Comparison of ENCODE assay signal across 11 cellular contexts in the genomic region with DNA sequence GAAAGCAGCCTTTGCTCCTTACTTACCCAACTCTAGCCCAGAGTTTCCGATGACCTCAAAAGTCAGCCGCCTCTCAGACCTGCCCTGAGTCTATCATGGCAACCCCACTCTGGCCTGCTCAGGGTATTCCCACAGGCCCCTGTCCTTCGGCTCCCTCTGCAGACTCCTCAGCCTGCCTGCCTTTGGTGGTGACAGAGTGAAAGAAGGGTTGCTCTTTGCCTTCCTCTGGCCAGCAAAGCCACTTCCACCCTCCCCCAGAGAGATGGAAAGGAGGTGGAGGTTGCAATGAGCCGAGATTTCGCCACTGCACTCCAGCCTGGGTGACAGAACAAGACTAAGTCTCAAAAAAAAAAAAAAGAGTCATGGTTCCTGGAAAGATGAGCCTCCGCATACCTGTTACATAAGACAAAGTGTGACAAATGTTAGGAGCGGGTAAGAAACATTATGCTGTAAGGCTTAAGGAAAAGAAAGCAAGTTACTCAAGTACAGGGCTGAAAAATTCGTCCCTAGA. TPM values are rescaled to one million over a fixed set of nuclear protein-coding genes. Genes with fewer than 3 reads are reported as not detected.
DNase-seq lines count a peak whose midpoint lies in the region; ATAC-seq, FAIRE-seq and TF ChIP-seq lines count a peak whose summit lies in the region.
"Had no signal": no experiment of that assay in that cellular context is flagged by ENCODE, and none has a peak within 500 bp of the region (broad histone marks: within the 10 kb centered on the region; RNA-seq: fewer than 3 reads in every experiment).

No MANE protein-coding gene starts in this region.

- H3K27me3 ChIP-seq in Panc1 (ENCODE audit: control insufficient read depth, insufficient read depth, low read length) (no peaks in the 10 kb centered on the region), H1 (replicated peaks in 1 of 4; ENCODE audit: control insufficient read depth in 3 of 4, extremely low read depth in 1 of 4, insufficient read depth in 3 of 4, low read length in 3 of 4) (0 out of 7 replicates have a peak, but pooled peaks cover 0 to 2% (median 0%) of the 10 kb centered on the region in 4 experiments)
- H3K27me3 ChIP-seq: Peyer's patch had no signal

- H3K4me1 Mint-ChIP-seq in activated naive CD4-positive, alpha-beta T cell treated with anti-CD3 and anti-CD28 coated beads, Interleukin-2, amount 50 U/mL, for 24 hours: peaks cover 53% of the 10 kb centered on the region
- H3K4me1 Mint-ChIP-seq in stimulated activated memory B cell treated with anti-CD40 and anti-IgM and Interleukin-4, amounts not matched to agents 10 μg/mL and 1 μg/mL and 100 μg/mL, for 72 hours: peaks cover 11% of the 10 kb centered on the region

- H3K4me3 ChIP-seq in Panc1 (ENCODE audit: low read depth in 2 of 2, low read length in 2 of 2) (no peak overlapping the region), H1 (ENCODE audit: extremely low read depth in 1 of 4, insufficient read depth in 2 of 4, low read depth in 3 of 4, low read length in 4 of 4) (no peak overlapping the region)
- H3K4me3 ChIP-seq: Peyer's patch had no signal

- no peak for TF ChIP-seq CTCF in Panc1 (IDR thresholded peaks at IDR 0.05)
- peak; percentile 18 to 40 (median 31) for TF ChIP-seq CTCF in H1 (IDR thresholded peaks at IDR 0.05; ENCODE audit: control extremely low read depth in 1 of 3, insufficient read depth in 1 of 3, low read depth in 1 of 3, low read length in 3 of 3)
- no peak for TF ChIP-seq CTCF in GM13977 (IDR thresholded peaks at IDR 0.05; ENCODE audit: extremely low read depth, insufficient read depth, missing control alignments)

- no peaks in the 10 kb centered on the region for H3K9me3 Mint-ChIP-seq in activated naive CD4-positive, alpha-beta T cell treated with anti-CD3 and anti-CD28 coated beads, Interleukin-2, amount 50 U/mL, for 24 hours
- H3K9me3 Mint-ChIP-seq in stimulated activated memory B cell treated with anti-CD40 and anti-IgM and Interleukin-4, amounts not matched to agents 10 μg/mL and 1 μg/mL and 100 μg/mL, for 72 hours: no peaks in the 10 kb centered on the region

- H3K79me2 ChIP-seq in H1 (ENCODE audit: control insufficient read depth in 1 of 2, insufficient read depth in 2 of 2, low read length in 2 of 2): no peaks in the 10 kb centered on the region

- in situ Hi-C loops in Panc1 (cut with HindIII; ENCODE audit: low pct_unique_long_range_greater_than_20kb, low sequenced_read_pairs) (no loop called here), GM13977 (cut with MboI; ENCODE audit: low pct_unique_long_range_greater_than_20kb, low sequenced_read_pairs, unreplicated experiment) (no loop called here)

- CTCF ChIA-PET in Panc1 (lab: Charles Lee) (no interaction called here), H1 (lab: Charles Lee; ENCODE audit: partially characterized antibody) (interaction anchor here (0.6 to 1.4 kb wide), 7 partner anchors 10 to 62 kb away, joined by 3 to 5 read pairs (median 3); no protein-coding TSS in a partner anchor)

- intact Hi-C loops in Panc1 (cut with micrococcal nuclease; ENCODE audit: unreplicated experiment): no loop called here

- H3K4me1 ChIP-seq in Panc1 (ENCODE audit: control insufficient read depth, insufficient read depth, low read length) (no peaks in the 10 kb centered on the region), H1 (replicated peaks in 1 of 4; ENCODE audit: control insufficient read depth in 3 of 4, insufficient read depth in 4 of 4, low read length in 3 of 4) (peaks cover 3 to 26% (median 10%) of the 10 kb centered on the region in 4 experiments)

- no peak overlapping the region for H4K5ac ChIP-seq in H1 (ENCODE audit: insufficient read length, low read depth, low read length)

- no peak overlapping the region for H3K4me3 Mint-ChIP-seq in activated naive CD4-positive, alpha-beta T cell treated with anti-CD3 and anti-CD28 coated beads, Interleukin-2, amount 50 U/mL, for 24 hours
- H3K4me3 Mint-ChIP-seq in stimulated activated memory B cell treated with anti-CD40 and anti-IgM and Interleukin-4, amounts not matched to agents 10 μg/mL and 1 μg/mL and 100 μg/mL, for 72 hours: no peak overlapping the region

- no peak overlapping the region for H3K27ac ChIP-seq in Panc1 (ENCODE audit: low read length)
- no peak overlapping the region for H3K27ac ChIP-seq in H1 (ENCODE audit: low read depth, low read length)
- H3K27ac ChIP-seq: Peyer's patch had no signal

- H2AFZ ChIP-seq in H1 (ENCODE audit: low read length): no peak overlapping the region

- H3K27ac Mint-ChIP-seq in activated naive CD4-positive, alpha-beta T cell treated with anti-CD3 and anti-CD28 coated beads, Interleukin-2, amount 50 U/mL, for 24 hours: peak overlapping the region; percentile 52
- H3K27ac Mint-ChIP-seq in stimulated activated memory B cell treated with anti-CD40 and anti-IgM and Interleukin-4, amounts not matched to agents 10 μg/mL and 1 μg/mL and 100 μg/mL, for 72 hours: no peak overlapping the region

- H2BK20ac ChIP-seq in H1 (ENCODE audit: low read length): no peak overlapping the region

- H3K9ac ChIP-seq in H1 (replicated peaks in 1 of 4; ENCODE audit: extremely low read depth in 1 of 4, low read depth in 3 of 4, low read length in 3 of 4): no peak overlapping the region

- no peak overlapping the region for H3K4me2 ChIP-seq in H1 (ENCODE audit: insufficient read depth in 1 of 2, low read depth in 2 of 2, low read length in 2 of 2)

- no peak overlapping the region for H2BK15ac ChIP-seq in H1 (ENCODE audit: low read length)

- no peak overlapping the region for H2BK12ac ChIP-seq in H1 (ENCODE audit: low read depth, low read length)

- H3K27me3 Mint-ChIP-seq in activated naive CD4-positive, alpha-beta T cell treated with anti-CD3 and anti-CD28 coated beads, Interleukin-2, amount 50 U/mL, for 24 hours: no peaks in the 10 kb centered on the region
- H3K27me3 Mint-ChIP-seq in stimulated activated memory B cell treated with anti-CD40 and anti-IgM and Interleukin-4, amounts not matched to agents 10 μg/mL and 1 μg/mL and 100 μg/mL, for 72 hours: peaks cover 53% of the 10 kb centered on the region

- no peaks in the 10 kb centered on the region for H3K79me1 ChIP-seq in H1 (ENCODE audit: low read depth, low read length)

- TF ChIP-seq EP300 in H1 (IDR thresholded peaks at IDR 0.05; ENCODE audit: borderline replicate concordance in 1 of 2, low read depth in 2 of 2, low read length in 2 of 2): no peak

- H2BK120ac ChIP-seq in H1 (replicated peaks; ENCODE audit: low read depth, low read length): no peak overlapping the region

- no peak overlapping the region for H4K8ac ChIP-seq in H1 (ENCODE audit: extremely low read depth, insufficient read depth, low read length)

- H3K14ac ChIP-seq in H1 (ENCODE audit: insufficient read length): no peak overlapping the region

- H3K36me3 Mint-ChIP-seq in activated naive CD4-positive, alpha-beta T cell treated with anti-CD3 and anti-CD28 coated beads, Interleukin-2, amount 50 U/mL, for 24 hours: no peaks in the 10 kb centered on the region
- H3K36me3 Mint-ChIP-seq in stimulated activated memory B cell treated with anti-CD40 and anti-IgM and Interleukin-4, amounts not matched to agents 10 μg/mL and 1 μg/mL and 100 μg/mL, for 72 hours: no peaks in the 10 kb centered on the region

- no peak overlapping the region for H3K56ac ChIP-seq in H1 (replicated peaks; ENCODE audit: insufficient read length, low read depth, low read length)

- TF ChIP-seq POLR2A in H1 (IDR thresholded peaks at IDR 0.05; ENCODE audit: control extremely low read depth in 1 of 2, low read depth in 2 of 2, low read length in 2 of 2): no peak

- H3K9me3 ChIP-seq in Panc1 (ENCODE audit: control insufficient read depth, insufficient read depth, low read depth, low read length): no peaks in the 10 kb centered on the region
- no peaks in the 10 kb centered on the region for H3K9me3 ChIP-seq in H1 (ENCODE audit: insufficient read depth in 2 of 2, low read depth in 1 of 2, low read length in 1 of 2)
- H3K9me3 ChIP-seq: Peyer's patch had no signal

- no peaks in the 10 kb centered on the region for H3K23me2 ChIP-seq in H1 (ENCODE audit: low read depth, low read length)

- FAIRE-seq in H1 (lab: Jason Lieb, UNC): no peak

- BruUV-seq in Panc1 (replicated peaks; lab: Mats Ljungman, UMichigan): no TSS peak

- TF ChIP-seq RAD21 in H1 (IDR thresholded peaks at IDR 0.05 in 1 of 2, conservative IDR thresholded peaks at IDR 0.05 in 1 of 2; ENCODE audit: low read depth in 2 of 2, low read length in 2 of 2): peak; percentile 23 to 58; a peak in 3 of 4 replicates

- no peak overlapping the region for H3K23ac ChIP-seq in H1 (ENCODE audit: insufficient read length)

- H2BK5ac ChIP-seq in H1 (ENCODE audit: low read depth, low read length): no peak overlapping the region

- 77% methylated on average over 6 of the region's 8 CpGs; no CpG with 5 or more reads in 1 of the 2 experiments for WGBS in H1 (ENCODE audit: extremely low coverage in 1 of 2, insufficient coverage in 1 of 2, insufficient read length in 1 of 2, insufficient replicate concordance in 2 of 2, low coverage in 1 of 2, low lambda C conversion rate in 2 of 2, missing lambda C conversion rate in 1 of 2), 2 experiments

- H3K4ac ChIP-seq in H1 (replicated peaks; ENCODE audit: insufficient read length, low read depth, low read length): no peak overlapping the region

- peak; percentile 68 for ATAC-seq in Panc1
- ATAC-seq in stimulated activated memory B cell treated with anti-CD40 and anti-IgM and Interleukin-4, amounts not matched to agents 10 μg/mL and 1 μg/mL and 100 μg/mL, for 72 hours: peak; percentile 31

- POLR2A ChIA-PET in Panc1 (lab: Charles Lee): interaction anchor here (0.6 kb wide), 1 partner anchor 20 kb away, joined by 3 read pairs; no protein-coding TSS in a partner anchor
- POLR2A ChIA-PET in H1 (lab: Charles Lee; ENCODE audit: partially characterized antibody): no interaction called here

- DNase-seq in activated naive CD4-positive, alpha-beta T cell treated with anti-CD3 and anti-CD28 coated beads, Interleukin-2, amount 50 U/mL, for 16 hours: no peak
- DNase-seq in Panc1 (ENCODE audit: low read depth, low spot score) (no peak), H1 (ENCODE audit: low read depth in 1 of 2, low spot score in 2 of 2) (no peak), GM13977 (ENCODE audit: low spot score) (no peak), DMS153 (lab: John Stamatoyannopoulos, UW) (no peak), DMS53 treated with DMSO at 0.1 percent for 48 hours (lab: John Stamatoyannopoulos, UW; ENCODE audit: unreplicated experiment) (no peak)
- DNase-seq: C1 segment of cervical spinal cord, cortex of kidney, Peyer's patch had no signal

- H4K20me1 ChIP-seq in H1 (replicated peaks in 1 of 2; ENCODE audit: control insufficient read depth in 1 of 2, insufficient read depth in 2 of 2, low read length in 2 of 2): no peaks in the 10 kb centered on the region

- no peak overlapping the region for H3K18ac ChIP-seq in H1 (ENCODE audit: extremely low read depth, low read length)

- H3K36me3 ChIP-seq in Panc1 (ENCODE audit: control insufficient read depth, insufficient read depth, low read length): no peaks in the 10 kb centered on the region
- H3K36me3 ChIP-seq in H1 (ENCODE audit: control insufficient read depth in 2 of 4, insufficient read depth in 4 of 4, low read length in 3 of 4): no peaks in the 10 kb centered on the region
- H3K36me3 ChIP-seq: Peyer's patch had no signal

- no peak overlapping the region for H2AK5ac ChIP-seq in H1 (ENCODE audit: low read depth, low read length)

- no peak overlapping the region for H4K91ac ChIP-seq in H1 (replicated peaks; ENCODE audit: insufficient read length, low read length)

RNA-seq across cellular contexts. Expression of gene SMIM33, which starts 2.3 kb away (rescaled TPM):
- total RNA-seq in Panc1 (2021; ENCODE audit: unreplicated experiment): not detected
- polyA plus RNA-seq in Panc1 (2012; ENCODE audit: insufficient read length): not detected
- total RNA-seq in H1 (2021; fragmentation: NEBNext Ultra II Directional; extraction: Animal tissue kit (Norgen Biotek cat#: 25700)): not detected in 2 replicates
- not detected in 2 replicates for polyA plus RNA-seq in H1 (2011; rRNA removed)
- polyA plus RNA-seq in H1 (2011; cell fraction: cytosol; rRNA removed): not detected
- polyA plus RNA-seq in H1 (2011; cell fraction: nucleus; rRNA removed): not detected
- polyA plus RNA-seq in H1 (2012, experiment 1 of 2): not detected in 4 replicates
- polyA plus RNA-seq in H1 (2012, experiment 2 of 2): not detected
- not detected for polyA plus RNA-seq in H1 (2013, experiment 1 of 2)
- not detected for polyA plus RNA-seq in H1 (2013, experiment 2 of 2)
- 0.05 TPM in 1 of 2 replicates, not detected in the other for polyA minus RNA-seq in H1 (2011; rRNA and poly(A)+ RNA removed)
- not detected for polyA minus RNA-seq in H1 (2011; cell fraction: cytosol; rRNA and poly(A)+ RNA removed)
- polyA minus RNA-seq in H1 (2011; cell fraction: nucleus; rRNA and poly(A)+ RNA removed): not detected

RNA-seq across cellular contexts. Expression of gene ECSCR, which starts 5.9 kb away (rescaled TPM):
- total RNA-seq in Panc1 (2021; ENCODE audit: unreplicated experiment): not detected
- polyA plus RNA-seq in Panc1 (2012; ENCODE audit: insufficient read length): not detected
- total RNA-seq in H1 (2021; fragmentation: NEBNext Ultra II Directional; extraction: Animal tissue kit (Norgen Biotek cat#: 25700)): 2.7 and 3.3 TPM in 2 replicates
- polyA plus RNA-seq in H1 (2011; rRNA removed): 4.9 and 7.2 TPM in 2 replicates
- polyA plus RNA-seq in H1 (2011; cell fraction: cytosol; rRNA removed): 5.4 TPM
- polyA plus RNA-seq in H1 (2011; cell fraction: nucleus; rRNA removed): 4.4 TPM
- polyA plus RNA-seq in H1 (2012, experiment 1 of 2): 2.8 to 4.2 TPM (median 3.6 TPM) in 4 replicates
- polyA plus RNA-seq in H1 (2012, experiment 2 of 2): 2.7 TPM
- 4.8 TPM for polyA plus RNA-seq in H1 (2013, experiment 1 of 2)
- 4.9 TPM for polyA plus RNA-seq in H1 (2013, experiment 2 of 2)
- 3.3 and 3.6 TPM in 2 replicates for polyA minus RNA-seq in H1 (2011; rRNA and poly(A)+ RNA removed)
- not detected for polyA minus RNA-seq in H1 (2011; cell fraction: cytosol; rRNA and poly(A)+ RNA removed)
- polyA minus RNA-seq in H1 (2011; cell fraction: nucleus; rRNA and poly(A)+ RNA removed): 1.7 TPM

RNA-seq across cellular contexts. Expression of gene STING1, which starts 14.1 kb away (rescaled TPM):
- 22.8 TPM for total RNA-seq in Panc1 (2021; ENCODE audit: unreplicated experiment)
- polyA plus RNA-seq in Panc1 (2012; ENCODE audit: insufficient read length): 25.8 TPM
- 0.26 and 0.42 TPM in 2 replicates for total RNA-seq in H1 (2021; fragmentation: NEBNext Ultra II Directional; extraction: Animal tissue kit (Norgen Biotek cat#: 25700))
- polyA plus RNA-seq in H1 (2011; rRNA removed): 0.47 and 1.2 TPM in 2 replicates
- 0.74 TPM for polyA plus RNA-seq in H1 (2011; cell fraction: cytosol; rRNA removed)
- polyA plus RNA-seq in H1 (2011; cell fraction: nucleus; rRNA removed): 1.5 TPM
- polyA plus RNA-seq in H1 (2012, experiment 1 of 2): 0.35 to 0.66 TPM (median 0.62 TPM) in 4 replicates
- polyA plus RNA-seq in H1 (2012, experiment 2 of 2): 0.12 TPM
- 0.24 TPM for polyA plus RNA-seq in H1 (2013, experiment 1 of 2)
- 0.29 TPM for polyA plus RNA-seq in H1 (2013, experiment 2 of 2)
- 0.38 and 0.90 TPM in 2 replicates for polyA minus RNA-seq in H1 (2011; rRNA and poly(A)+ RNA removed)
- not detected for polyA minus RNA-seq in H1 (2011; cell fraction: cytosol; rRNA and poly(A)+ RNA removed)
- 0.90 TPM for polyA minus RNA-seq in H1 (2011; cell fraction: nucleus; rRNA and poly(A)+ RNA removed)

RNA-seq across cellular contexts. Expression of gene DNAJC18, which starts 29.2 kb away (rescaled TPM):
- total RNA-seq in Panc1 (2021; ENCODE audit: unreplicated experiment): 8.8 TPM
- polyA plus RNA-seq in Panc1 (2012; ENCODE audit: insufficient read length): 8.8 TPM
- total RNA-seq in H1 (2021; fragmentation: NEBNext Ultra II Directional; extraction: Animal tissue kit (Norgen Biotek cat#: 25700)): 22.0 and 29.2 TPM in 2 replicates
- 3.8 and 7.8 TPM in 2 replicates for polyA plus RNA-seq in H1 (2011; rRNA removed)
- polyA plus RNA-seq in H1 (2011; cell fraction: cytosol; rRNA removed): 6.7 TPM
- 2.7 TPM for polyA plus RNA-seq in H1 (2011; cell fraction: nucleus; rRNA removed)
- 11.0 to 14.3 TPM (median 13.8 TPM) in 4 replicates for polyA plus RNA-seq in H1 (2012, experiment 1 of 2)
- polyA plus RNA-seq in H1 (2012, experiment 2 of 2): 3.2 TPM
- 15.0 TPM for polyA plus RNA-seq in H1 (2013, experiment 1 of 2)
- polyA plus RNA-seq in H1 (2013, experiment 2 of 2): 19.1 TPM
- 8.4 and 10.7 TPM in 2 replicates for polyA minus RNA-seq in H1 (2011; rRNA and poly(A)+ RNA removed)
- 11.4 TPM for polyA minus RNA-seq in H1 (2011; cell fraction: cytosol; rRNA and poly(A)+ RNA removed)
- polyA minus RNA-seq in H1 (2011; cell fraction: nucleus; rRNA and poly(A)+ RNA removed): 4.1 TPM

Comparison
In these comparisons a context has a peak if more than half of its experiments do, and no peak if none do; other contexts are left out.
1. CTCF ChIP-seq: peak in H1 (3 of 3); none in Panc1 (single experiment) and GM13977 (single experiment).
2. RNA of gene STING1, which starts 14.1 kb away (total RNA-seq): 22.8 TPM in Panc1 (single experiment); 0.26 to 0.42 TPM in H1; every median in the first group is over 10 times any median in the second.